7 cellular contexts compared by ENCODE assay signal in genomic region chr20:59948828-59949720, GRCh38.
DNase-seq lines count a peak whose midpoint lies in the region; ATAC-seq and TF ChIP-seq lines count a peak whose summit lies in the region.

No MANE protein-coding gene starts in this region.

- DNase-seq in DMS53 (lab: John Stamatoyannopoulos, UW), result peak; percentile 84
- DNase-seq in NCI-H146 (lab: John Stamatoyannopoulos, UW), result peak; percentile 61
- DNase-seq in fibroblast of pulmonary artery (ENCODE audit: low read depth), result peak; percentile 74
- DNase-seq in putamen (ENCODE audit: low spot score), result peak; percentile 66

- H3K4me3 ChIP-seq in WI38 (ENCODE audit: low read depth, low read length), result no peak overlapping the region
- H3K4me3 ChIP-seq in fibroblast of pulmonary artery (replicated peaks; ENCODE audit: low read depth, low read length), result no peak overlapping the region

- ATAC-seq in GM19467 (IDR thresholded peaks at IDR 0.05; ENCODE audit: unreplicated experiment), result peak; percentile 67
- ATAC-seq in GM18858 (IDR thresholded peaks at IDR 0.05; ENCODE audit: unreplicated experiment), result no peak

- TF ChIP-seq CTCF in WI38 (IDR thresholded peaks at IDR 0.05; ENCODE audit: low read depth, low read length), result peak; percentile 42; the same call in 1 of the 2 replicates
- peak; percentile 70 for TF ChIP-seq CTCF in fibroblast of pulmonary artery (IDR thresholded peaks at IDR 0.05; ENCODE audit: low read length, missing control alignments)
